ENCODE assay signal across 1 cellular context in the genomic region with DNA sequence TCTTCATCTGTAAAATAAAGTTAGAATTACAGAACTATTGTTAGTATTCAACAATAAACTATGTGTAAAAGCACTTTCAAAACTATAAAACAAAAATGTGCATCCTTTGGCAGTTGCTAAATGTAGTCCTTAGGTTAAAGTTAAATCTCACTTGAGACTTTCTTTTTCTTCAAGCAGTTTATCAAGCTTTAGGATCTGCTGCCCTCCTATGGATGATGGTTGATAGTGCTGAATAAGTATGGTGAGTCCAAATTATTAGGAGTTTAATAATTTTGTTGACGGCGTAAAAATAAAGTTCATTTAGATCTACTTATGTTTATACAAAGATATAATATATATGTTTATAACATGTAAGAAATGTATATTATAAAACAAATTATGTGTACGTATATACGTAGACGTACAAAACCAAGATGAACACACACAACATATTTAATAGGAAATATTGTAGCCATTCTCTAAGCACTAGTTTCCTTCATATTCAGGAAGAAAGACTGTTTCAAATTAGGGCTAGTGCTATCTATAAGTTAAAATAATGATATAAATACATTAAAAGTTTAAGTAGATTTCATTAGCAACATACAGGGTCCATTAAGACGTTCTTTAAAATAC.
TF ChIP-seq lines count a peak whose summit lies in the region.

No MANE protein-coding gene starts in this region.

TF ChIP-seq in H1, 55 proteins besides CTCF, POLR2A, EP300 and RAD21:
- TF ChIP-seq RFX5 (IDR thresholded peaks at IDR 0.05; ENCODE audit: borderline replicate concordance, low read depth, low read length) (no peak), YY1 (IDR thresholded peaks at IDR 0.05; ENCODE audit: low read depth, low read length) (no peak), USF2 (IDR thresholded peaks at IDR 0.05; ENCODE audit: low read length) (no peak), BRCA1 (IDR thresholded peaks at IDR 0.05; ENCODE audit: low read depth, low read length) (no peak), ATF2 (IDR thresholded peaks at IDR 0.05; ENCODE audit: low read length) (no peak), RXRA (IDR thresholded peaks at IDR 0.05; ENCODE audit: insufficient read depth, low read depth, low read length) (no peak), JUN (IDR thresholded peaks at IDR 0.05; ENCODE audit: low read depth, low read length) (no peak), SIRT6 (IDR thresholded peaks at IDR 0.05; ENCODE audit: low read length) (no peak), SAP30 (IDR thresholded peaks at IDR 0.05; ENCODE audit: insufficient read depth, insufficient replicate concordance, low read length) (no peak), POLR2AphosphoS5 (IDR thresholded peaks at IDR 0.05; ENCODE audit: low read depth, low read length) (no peak), CBX8 (IDR thresholded peaks at IDR 0.05; ENCODE audit: borderline replicate concordance, low read depth, low read length) (no peak), SRF (IDR thresholded peaks at IDR 0.05; ENCODE audit: low read depth, low read length) (no peak), CBX5 (IDR thresholded peaks at IDR 0.05; ENCODE audit: low read depth, low read length) (no peak), CEBPB (IDR thresholded peaks at IDR 0.05; ENCODE audit: low read depth, low read length) (no peak)
TF ChIP-seq in H1: peak in this region for 0.
